Comparison of ENCODE assay signal across 19 cellular contexts in genomic region chr22:36302439-36303114, GRCh38. TPM values are rescaled to one million over a fixed set of nuclear protein-coding genes. Genes with fewer than 3 reads are reported as not detected.
A peak's percentile ranks its signal among the peaks of the same experiment; 100 is the strongest.
DNase-seq lines count a peak whose midpoint lies in the region; ATAC-seq, FAIRE-seq and TF ChIP-seq lines count a peak whose summit lies in the region.
"Had no signal": no experiment of that assay in that cellular context is flagged by ENCODE, and none has a peak within 500 bp of the region (broad histone marks: within the 10 kb centered on the region; RNA-seq: fewer than 3 reads in every experiment).

No MANE protein-coding gene starts in this region.

- H3K4me3 ChIP-seq in GM12878, result no peak overlapping the region
- H3K4me3 ChIP-seq: HAP-1, right lobe of liver had no signal

- TF ChIP-seq POLR2A in GM12878 (IDR thresholded peaks at IDR 0.05; ENCODE audit: low read depth, low read length), result peak; percentile 52

- RAD21 ChIA-PET in GM12878 (lab: Charles Lee; ENCODE audit: unreplicated experiment), result interaction anchor here (0.9 to 9.7 kb wide), 7 partner anchors 9 to 184 kb away, joined by 3 to 107 read pairs (median 3); no protein-coding TSS in a partner anchor

- TF ChIP-seq CTCF in 22Rv1 (IDR thresholded peaks at IDR 0.05), result no peak
- no peak for TF ChIP-seq CTCF in GM12878 (IDR thresholded peaks at IDR 0.05 in 2 of 3, conservative IDR thresholded peaks at IDR 0.05 in 1 of 3; ENCODE audit: control insufficient read depth in 2 of 3, extremely low read depth in 1 of 3, insufficient read depth in 1 of 3, low read depth in 3 of 3, low read length in 3 of 3)

- peak; percentile 48 for DNase-seq in EH (ENCODE audit: low read depth)
- no peak for DNase-seq in GM12878 (ENCODE audit: low read depth, low spot score)
- no peak for DNase-seq in naive thymus-derived CD8-positive, alpha-beta T cell
- DNase-seq in middle frontal gyrus (ENCODE audit: extremely low spot score, low spot score), result no peak
- DNase-seq in natural killer cell treated with Interleukin-12 subunit alpha and Interleukin-12 subunit beta and Interleukin-15 and Interleukin-18, amount 100 ng/mL, for 72 hours (ENCODE audit: low spot score), result no peak
- DNase-seq: activated CD4-positive, alpha-beta T cell treated with anti-CD3 and anti-CD28 coated beads, Interleukin-2, amount 50 U/mL, for 1 hour; DND-41; foreskin keratinocyte; NCI-H1092; right lobe of liver; SHP77 treated with DMSO at 0.1 percent for 48 hours; stimulated activated CD4-positive, alpha-beta T cell treated with anti-CD3 and anti-CD28 coated beads, Interleukin-4, amount 100 ng/mL, for 1 hour; T1000 had no signal

- intact Hi-C loops in GM12878 (cut with micrococcal nuclease; ENCODE audit: unreplicated experiment), result no loop called here

- CTCF ChIA-PET in GM12878 (lab: Yijun Ruan, JAX), result interaction anchor here (0.5 to 5.4 kb wide), 22 partner anchors 8 to 471 kb away, joined by 3 to 125 read pairs (median 6); partner anchors contain the start of gene TXN2

- in situ Hi-C loops in GM12878 (cut with MboI), result no loop called here

- H3K27ac ChIP-seq in 22Rv1 (peak overlapping the region; percentile 38; the same call in 1 of the 2 replicates), GM12878 (ENCODE audit: control insufficient read depth, insufficient read depth) (no peak overlapping the region)
- H3K27ac ChIP-seq: foreskin keratinocyte had no signal

- peaks cover 4 to 96% (median 34%) of the 10 kb centered on the region in 3 donors for H3K36me3 Mint-ChIP-seq in naive thymus-derived CD8-positive, alpha-beta T cell
- peaks cover 10% of the 10 kb centered on the region for H3K36me3 Mint-ChIP-seq in natural killer cell treated with Interleukin-12 subunit alpha and Interleukin-12 subunit beta and Interleukin-15 and Interleukin-18, amount 100 ng/mL, for 72 hours

- H3K79me2 ChIP-seq in GM12878 (ENCODE audit: control insufficient read depth, insufficient read depth, low read length), result no peaks in the 10 kb centered on the region

- peak overlapping the region in 6 of 10 donors; percentile 9 to 61 (median 32) for H3K27ac Mint-ChIP-seq in naive thymus-derived CD8-positive, alpha-beta T cell
- H3K27ac Mint-ChIP-seq in natural killer cell treated with Interleukin-12 subunit alpha and Interleukin-12 subunit beta and Interleukin-15 and Interleukin-18, amount 100 ng/mL, for 72 hours, result no peak overlapping the region

- BruUV-seq in GM12878 (replicated peaks; lab: Mats Ljungman, UMichigan), result no TSS peak

- no peaks in the 10 kb centered on the region for H3K4me1 ChIP-seq in GM12878 (ENCODE audit: control insufficient read depth, insufficient read depth, low read length)
- H3K4me1 ChIP-seq: foreskin keratinocyte, HAP-1 had no signal

- H4K20me1 ChIP-seq in GM12878 (ENCODE audit: control insufficient read depth, insufficient read depth), result no peaks in the 10 kb centered on the region

- no peak for TF ChIP-seq RAD21 in GM12878 (IDR thresholded peaks at IDR 0.05; ENCODE audit: insufficient read depth, low read depth, low read length)

- 91% methylated on average over 17 of the region's 17 CpGs for WGBS in GM12878 (ENCODE audit: insufficient coverage, insufficient replicate concordance, low lambda C conversion rate, missing lambda C conversion rate)

- H2AFZ ChIP-seq in GM12878 (ENCODE audit: control insufficient read depth, low read depth, low read length), result no peak overlapping the region

- H3K36me3 ChIP-seq in GM12878 (ENCODE audit: control insufficient read depth in 2 of 2, insufficient read depth in 2 of 2, low read length in 1 of 2), result peaks cover 37 to 81% of the 10 kb centered on the region in 2 experiments

- SMC1A ChIA-PET in GM12878 (lab: Charles Lee; ENCODE audit: uncharacterized antibody, unreplicated experiment), result interaction anchor here (0.7 to 5.9 kb wide), 8 partner anchors 11 to 167 kb away, joined by 3 to 70 read pairs (median 3); no protein-coding TSS in a partner anchor

- no peak for ATAC-seq in GM12878
- no peak for ATAC-seq in naive thymus-derived CD8-positive, alpha-beta T cell
- ATAC-seq in GM21737 (IDR thresholded peaks at IDR 0.05; ENCODE audit: unreplicated experiment), result no peak
- ATAC-seq in natural killer cell treated with Interleukin-12 subunit alpha and Interleukin-12 subunit beta and Interleukin-15 and Interleukin-18, amount 100 ng/mL, for 72 hours, result no peak
- ATAC-seq in HG03196 (IDR thresholded peaks at IDR 0.05; ENCODE audit: unreplicated experiment), result no peak
- ATAC-seq: foreskin keratinocyte, right lobe of liver had no signal

- peaks cover 6 to 23% (median 8%) of the 10 kb centered on the region in 4 donors for H3K4me1 Mint-ChIP-seq in naive thymus-derived CD8-positive, alpha-beta T cell
- peaks cover 6 to 13% of the 10 kb centered on the region in 2 donors for H3K4me1 Mint-ChIP-seq in natural killer cell treated with Interleukin-12 subunit alpha and Interleukin-12 subunit beta and Interleukin-15 and Interleukin-18, amount 100 ng/mL, for 72 hours (ENCODE audit: low read depth in 2 of 2)
- H3K4me1 Mint-ChIP-seq: neural crest cell had no signal

- no peak for FAIRE-seq in GM12878 (lab: Jason Lieb, UNC)
- FAIRE-seq: bronchial epithelial cell had no signal

- H3K27me3 ChIP-seq in GM12878 (replicated peaks in 1 of 2; ENCODE audit: control insufficient read depth in 2 of 2, insufficient read depth in 2 of 2, low read length in 1 of 2), result no peaks in the 10 kb centered on the region
- H3K27me3 ChIP-seq: foreskin keratinocyte, right lobe of liver had no signal

- H3K4me3 Mint-ChIP-seq in naive thymus-derived CD8-positive, alpha-beta T cell, result peak overlapping the region in 1 of 10 donors; percentile 10
- no peak overlapping the region for H3K4me3 Mint-ChIP-seq in natural killer cell treated with Interleukin-12 subunit alpha and Interleukin-12 subunit beta and Interleukin-15 and Interleukin-18, amount 100 ng/mL, for 72 hours
- H3K4me3 Mint-ChIP-seq: neural crest cell had no signal

- TF ChIP-seq EP300 in GM12878 (IDR thresholded peaks at IDR 0.05; ENCODE audit: borderline replicate concordance in 1 of 2, control insufficient read depth in 1 of 2, low read depth in 2 of 2, low read length in 2 of 2), result no peak

- POLR2A ChIA-PET in GM12878 (lab: Charles Lee), result no interaction called here
- POLR2A ChIA-PET in naive thymus-derived CD8-positive, alpha-beta T cell (lab: Charles Lee), result interaction anchor here (0.5 to 4.6 kb wide), 9 partner anchors 10 to 169 kb away, joined by 3 to 28 read pairs (median 3); no protein-coding TSS in a partner anchor

- H3K27me3 Mint-ChIP-seq in naive thymus-derived CD8-positive, alpha-beta T cell, result no peaks in the 10 kb centered on the region
- no peaks in the 10 kb centered on the region for H3K27me3 Mint-ChIP-seq in natural killer cell treated with Interleukin-12 subunit alpha and Interleukin-12 subunit beta and Interleukin-15 and Interleukin-18, amount 100 ng/mL, for 72 hours

- no peak overlapping the region for H3K4me2 ChIP-seq in GM12878 (ENCODE audit: control insufficient read depth, insufficient read depth)

- no peaks in the 10 kb centered on the region for H3K9me3 Mint-ChIP-seq in naive thymus-derived CD8-positive, alpha-beta T cell
- H3K9me3 Mint-ChIP-seq in natural killer cell treated with Interleukin-12 subunit alpha and Interleukin-12 subunit beta and Interleukin-15 and Interleukin-18, amount 100 ng/mL, for 72 hours, result no peaks in the 10 kb centered on the region
- H3K9me3 Mint-ChIP-seq: neural crest cell had no signal

- no peaks in the 10 kb centered on the region for H3K9me3 ChIP-seq in GM12878 (replicated peaks; ENCODE audit: control insufficient read depth, insufficient read depth, low read length)
- H3K9me3 ChIP-seq: HAP-1, right lobe of liver had no signal

- H3K9ac ChIP-seq in GM12878 (ENCODE audit: control insufficient read depth, insufficient read depth, low read length), result no peak overlapping the region

TF ChIP-seq in GM12878, 131 proteins besides CTCF, POLR2A, EP300 and RAD21 (continues in another document):
- TF ChIP-seq PAX8 (IDR thresholded peaks at IDR 0.05) (no peak), LARP7 (IDR thresholded peaks at IDR 0.05) (no peak), USF1 (IDR thresholded peaks at IDR 0.05; ENCODE audit: borderline replicate concordance, extremely low read length, insufficient read depth, low read depth, low read length) (no peak), TCF7 (IDR thresholded peaks at IDR 0.05; ENCODE audit: borderline replicate concordance) (no peak)

RNA-seq across cellular contexts. Expression of gene APOL1, which starts 49.6 kb away (rescaled TPM):
- total RNA-seq in GM12878 (2013; cell fraction: nucleolus; rRNA removed), result 27.2 and 29.3 TPM in 2 replicates
- total RNA-seq in GM12878 (2014; rRNA removed), result 13.7 and 14.4 TPM in 2 replicates
- 12.6 and 13.1 TPM in 2 replicates for total RNA-seq in GM12878 (2014; rRNA removed; fragmentation: Illumina TruSeq; extraction: Trizol)
- total RNA-seq in GM12878 (2021), result 27.4 and 28.6 TPM in 2 replicates
- polyA plus RNA-seq in GM12878 (2011; ENCODE audit: low read depth), result 63.5 TPM
- 27.2 and 42.0 TPM in 2 replicates for polyA plus RNA-seq in GM12878 (2011; rRNA removed)
- 38.4 and 39.9 TPM in 2 replicates for polyA plus RNA-seq in GM12878 (2011; cell fraction: cytosol; rRNA removed)
- polyA plus RNA-seq in GM12878 (2011; cell fraction: nucleus; rRNA removed), result 65.7 and 104 TPM in 2 replicates
- 68.7 and 73.3 TPM in 2 replicates for polyA plus RNA-seq in GM12878 (2012)
- polyA plus RNA-seq in GM12878 (2014; fragmentation: Illumina TruSeq; extraction: Trizol), result 20.6 and 25.3 TPM in 2 replicates
- polyA plus RNA-seq in GM12878 (2014; fragmentation: Nextera tagmentation; extraction: Ambion mirVana), result 10 to 100 TPM in 1 of 2 experiments, 1 to 10 TPM in 1; 9.0 to 10.7 TPM
- polyA plus RNA-seq in GM12878 (2014; rRNA removed), result 18.3 and 18.7 TPM in 2 replicates
- polyA plus RNA-seq in GM12878 (2016; fragmentation: Nextera tagmentation; extraction: Ambion mirVana), result 10 to 100 TPM; 17.2 to 18.0 TPM
- polyA minus RNA-seq in GM12878 (2011; rRNA and poly(A)+ RNA removed), result 33.8 and 34.1 TPM in 2 replicates
- polyA minus RNA-seq in GM12878 (2011; cell fraction: cytosol; rRNA and poly(A)+ RNA removed), result 11.8 and 16.4 TPM in 2 replicates
- 15.2 and 21.3 TPM in 2 replicates for polyA minus RNA-seq in GM12878 (2011; cell fraction: nucleus; rRNA and poly(A)+ RNA removed)
- 10 to 100 TPM; 15.3 to 16.5 TPM for total RNA-seq in naive thymus-derived CD8-positive, alpha-beta T cell
- 10 to 100 TPM in 1 of 3 donors, 1 to 10 TPM in 2; 3.3 to 11.8 (median 4.6) TPM for polyA plus RNA-seq in naive thymus-derived CD8-positive, alpha-beta T cell
- 100 to 1,000 TPM in 1 of 2 donors, 10 to 100 TPM in 1; 42.2 to 129 TPM for total RNA-seq in natural killer cell treated with Interleukin-12 subunit alpha and Interleukin-12 subunit beta and Interleukin-15 and Interleukin-18, amount 100 ng/mL, for 72 hours
- total RNA-seq: neural crest cell had no signal

Comparison
In these comparisons a context has a peak if more than half of its experiments do, and no peak if none do; other contexts are left out.
1. H3K27ac Mint-ChIP-seq: peak in naive thymus-derived CD8-positive, alpha-beta T cell (6 of 10); none in natural killer cell treated with Interleukin-12 subunit alpha and Interleukin-12 subunit beta and Interleukin-15 and Interleukin-18, amount 100 ng/mL, for 72 hours (0 of 2).